Comparison of ENCODE assay signal across 10 cellular contexts in the genomic region with DNA sequence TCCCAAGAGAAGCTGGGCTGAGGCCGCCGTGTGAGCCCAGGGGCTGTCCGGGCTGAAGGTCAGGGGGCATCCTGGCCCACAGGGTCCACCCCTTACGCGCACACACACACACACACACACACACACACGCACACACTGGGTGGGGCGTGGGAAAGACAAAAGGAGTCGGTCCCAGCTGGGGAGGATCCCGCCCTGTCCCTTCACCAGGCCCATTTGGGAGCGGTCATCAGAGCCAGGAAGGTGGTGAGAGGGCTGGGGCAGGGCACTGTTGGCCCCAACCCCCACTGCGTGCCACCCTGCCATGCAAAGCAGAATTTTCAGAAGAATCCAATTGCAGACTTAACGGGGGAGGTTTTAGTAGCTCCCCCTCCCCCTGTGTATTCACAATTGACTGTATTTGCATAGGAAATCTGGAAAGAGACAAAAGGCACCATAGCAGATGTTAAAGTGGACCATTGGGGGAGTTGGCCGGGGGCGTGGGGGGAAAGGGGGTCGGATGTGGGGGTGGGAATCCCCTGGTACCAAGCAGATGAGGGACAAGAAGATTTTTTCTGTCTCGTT. TPM values are rescaled to one million over a fixed set of nuclear protein-coding genes. Genes with fewer than 3 reads are reported as not detected.
DNase-seq lines count a peak whose midpoint lies in the region; ATAC-seq and TF ChIP-seq lines count a peak whose summit lies in the region.
"Had no signal": no experiment of that assay in that cellular context is flagged by ENCODE, and none has a peak within 500 bp of the region (broad histone marks: within the 10 kb centered on the region; RNA-seq: fewer than 3 reads in every experiment).

No MANE protein-coding gene starts in this region.

- peaks cover 8% of the 10 kb centered on the region for H3K27me3 Mint-ChIP-seq in memory B cell

- intact Hi-C loops in dorsolateral prefrontal cortex (cut with DNase I), result loop anchor here (5.0 to 10.0 kb wide), 2 partner anchors 37 to 240 kb away; a partner anchor contains a TSS

- H3K4me3 Mint-ChIP-seq in memory B cell, result peak overlapping the region; percentile 51

- WGBS in suprapubic skin, result 46% methylated on average over 11 of the region's 16 CpGs

- no peaks in the 10 kb centered on the region for H3K36me3 ChIP-seq in suprapubic skin

- H3K27me3 ChIP-seq in dorsolateral prefrontal cortex (no peaks in the 10 kb centered on the region), suprapubic skin (peaks cover 6% of the 10 kb centered on the region)

- DNase-seq in NCI-H1694 treated with DMSO at 0.1 percent for 48 hours (lab: John Stamatoyannopoulos, UW) (peak; percentile 51), dorsolateral prefrontal cortex (no peak), memory B cell (ENCODE audit: low spot score in 2 of 2) (no peak), suprapubic skin (ENCODE audit: low spot score in 2 of 2) (no peak), OCI-M2 (lab: John Stamatoyannopoulos, UW; ENCODE audit: unreplicated experiment) (no peak), NCI-H2107 treated with DMSO at 0.1 percent for 48 hours (lab: John Stamatoyannopoulos, UW; ENCODE audit: unreplicated experiment) (no peak), NCI-H1436 (lab: John Stamatoyannopoulos, UW) (no peak)
- DNase-seq: NCI-H774; stimulated activated CD8-positive, alpha-beta memory T cell treated with anti-CD3 and anti-CD28 coated beads, Interleukin-4, amount 100 ng/mL, for 48 hours had no signal

- no peaks in the 10 kb centered on the region for H3K36me3 Mint-ChIP-seq in memory B cell

- no peak for TF ChIP-seq EP300 in suprapubic skin (IDR thresholded peaks at IDR 0.05)

- H3K4me3 ChIP-seq in dorsolateral prefrontal cortex (peak overlapping the region in 4 of 59 donors; percentile 55 to 65 (median 58)), suprapubic skin (peak overlapping the region; percentile 51)

- peaks cover 16% of the 10 kb centered on the region for H3K4me1 Mint-ChIP-seq in memory B cell

- no peaks in the 10 kb centered on the region for H3K9me3 ChIP-seq in suprapubic skin

- peaks cover 48% of the 10 kb centered on the region for H3K4me1 ChIP-seq in suprapubic skin

- TF ChIP-seq CTCF in dorsolateral prefrontal cortex (IDR thresholded peaks at IDR 0.05 in 54 of 56, conservative IDR thresholded peaks at IDR 0.05 in 2 of 56; ENCODE audit: low read depth in 1 of 56, partially characterized antibody in 56 of 56), result no peak
- no peak for TF ChIP-seq CTCF in suprapubic skin (IDR thresholded peaks at IDR 0.05)

- TF ChIP-seq POLR2A in suprapubic skin (IDR thresholded peaks at IDR 0.05), result no peak

- H3K9me3 Mint-ChIP-seq in memory B cell, result no peaks in the 10 kb centered on the region

- H3K27ac Mint-ChIP-seq in memory B cell, result no peak overlapping the region

- peak; percentile 40 for ATAC-seq in memory B cell (ENCODE audit: low read depth)
- no peak for ATAC-seq in GM18520 (IDR thresholded peaks at IDR 0.05; ENCODE audit: unreplicated experiment)

- peak overlapping the region in 54 of 59 donors; percentile 58 to 97 (median 89) for H3K27ac ChIP-seq in dorsolateral prefrontal cortex
- H3K27ac ChIP-seq in suprapubic skin, result peak overlapping the region; percentile 77

RNA-seq across cellular contexts. Expression of a gene that starts 11.3 kb away (rescaled TPM):
- total RNA-seq in dorsolateral prefrontal cortex (10 to 100 TPM in 17 of 120 experiments, 1 to 10 TPM in 103; 1.1 to 21.1 (median 5.5) TPM), suprapubic skin (1 to 10 TPM; 1.4 to 6.3 (median 2.9) TPM)

RNA-seq across cellular contexts. Expression of a gene that starts 23.2 kb away (rescaled TPM):
- total RNA-seq in dorsolateral prefrontal cortex, result 10 to 100 TPM in 111 of 120 experiments, 1 to 10 TPM in 9; 5.4 to 38.5 (median 15.7) TPM
- total RNA-seq in suprapubic skin, result 100 to 1,000 TPM in 1 of 4 donors, 10 to 100 TPM in 3; 72.0 to 106 (median 91.5) TPM
